In genomic region chr12:132460571-132460970, GRCh38 we compare ENCODE assay signal across 1 cellular context.
TF ChIP-seq lines count a peak whose summit lies in the region.

No MANE protein-coding gene starts in this region.

TF ChIP-seq in Ishikawa, 13 proteins besides CTCF, POLR2A, EP300 and RAD21 (continued from another document):
- TF ChIP-seq, protein P1, sequence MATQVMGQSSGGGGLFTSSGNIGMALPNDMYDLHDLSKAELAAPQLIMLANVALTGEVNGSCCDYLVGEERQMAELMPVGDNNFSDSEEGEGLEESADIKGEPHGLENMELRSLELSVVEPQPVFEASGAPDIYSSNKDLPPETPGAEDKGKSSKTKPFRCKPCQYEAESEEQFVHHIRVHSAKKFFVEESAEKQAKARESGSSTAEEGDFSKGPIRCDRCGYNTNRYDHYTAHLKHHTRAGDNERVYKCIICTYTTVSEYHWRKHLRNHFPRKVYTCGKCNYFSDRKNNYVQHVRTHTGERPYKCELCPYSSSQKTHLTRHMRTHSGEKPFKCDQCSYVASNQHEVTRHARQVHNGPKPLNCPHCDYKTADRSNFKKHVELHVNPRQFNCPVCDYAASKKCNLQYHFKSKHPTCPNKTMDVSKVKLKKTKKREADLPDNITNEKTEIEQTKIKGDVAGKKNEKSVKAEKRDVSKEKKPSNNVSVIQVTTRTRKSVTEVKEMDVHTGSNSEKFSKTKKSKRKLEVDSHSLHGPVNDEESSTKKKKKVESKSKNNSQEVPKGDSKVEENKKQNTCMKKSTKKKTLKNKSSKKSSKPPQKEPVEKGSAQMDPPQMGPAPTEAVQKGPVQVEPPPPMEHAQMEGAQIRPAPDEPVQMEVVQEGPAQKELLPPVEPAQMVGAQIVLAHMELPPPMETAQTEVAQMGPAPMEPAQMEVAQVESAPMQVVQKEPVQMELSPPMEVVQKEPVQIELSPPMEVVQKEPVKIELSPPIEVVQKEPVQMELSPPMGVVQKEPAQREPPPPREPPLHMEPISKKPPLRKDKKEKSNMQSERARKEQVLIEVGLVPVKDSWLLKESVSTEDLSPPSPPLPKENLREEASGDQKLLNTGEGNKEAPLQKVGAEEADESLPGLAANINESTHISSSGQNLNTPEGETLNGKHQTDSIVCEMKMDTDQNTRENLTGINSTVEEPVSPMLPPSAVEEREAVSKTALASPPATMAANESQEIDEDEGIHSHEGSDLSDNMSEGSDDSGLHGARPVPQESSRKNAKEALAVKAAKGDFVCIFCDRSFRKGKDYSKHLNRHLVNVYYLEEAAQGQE (IDR thresholded peaks at IDR 0.05; ENCODE audit: low read depth) = no peak
- TF ChIP-seq ZBTB7A (IDR thresholded peaks at IDR 0.05; ENCODE audit: low read depth) (no peak), YY1 (IDR thresholded peaks at IDR 0.05; ENCODE audit: low read depth) (no peak), EGR1 (IDR thresholded peaks at IDR 0.05) (no peak), NFIC (IDR thresholded peaks at IDR 0.05) (no peak), CREB1 (IDR thresholded peaks at IDR 0.05; ENCODE audit: low read depth) (no peak)
TF ChIP-seq in Ishikawa: peak in this region for 0.
